ENCODE assay signal across 1 cellular context in the genomic region with DNA sequence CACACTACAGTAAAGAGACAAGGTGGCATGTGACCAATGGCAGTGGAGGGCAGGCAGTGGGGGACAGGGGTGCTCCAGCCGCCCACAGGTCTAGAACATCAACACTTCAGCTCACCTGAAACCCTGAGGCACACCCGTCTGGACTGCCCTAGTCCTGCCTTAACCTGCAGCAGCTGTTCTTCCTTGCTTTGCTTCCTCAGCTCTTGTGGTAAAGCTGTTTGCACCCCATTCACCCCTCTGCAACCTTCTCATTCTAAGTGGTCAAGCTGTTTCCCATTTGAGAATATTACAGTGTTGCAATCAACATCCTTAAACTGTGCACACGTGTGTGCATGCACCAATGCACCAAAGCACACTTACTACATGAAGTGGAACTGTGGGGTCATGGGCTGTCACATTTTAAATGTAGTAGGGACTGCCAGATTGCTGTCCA.
TF ChIP-seq lines count a peak whose summit lies in the region.

No MANE protein-coding gene starts in this region.

TF ChIP-seq in GM12878, 131 proteins besides CTCF, POLR2A, EP300 and RAD21 (continued from another document and continues in another):
- TF ChIP-seq, protein P1, sequence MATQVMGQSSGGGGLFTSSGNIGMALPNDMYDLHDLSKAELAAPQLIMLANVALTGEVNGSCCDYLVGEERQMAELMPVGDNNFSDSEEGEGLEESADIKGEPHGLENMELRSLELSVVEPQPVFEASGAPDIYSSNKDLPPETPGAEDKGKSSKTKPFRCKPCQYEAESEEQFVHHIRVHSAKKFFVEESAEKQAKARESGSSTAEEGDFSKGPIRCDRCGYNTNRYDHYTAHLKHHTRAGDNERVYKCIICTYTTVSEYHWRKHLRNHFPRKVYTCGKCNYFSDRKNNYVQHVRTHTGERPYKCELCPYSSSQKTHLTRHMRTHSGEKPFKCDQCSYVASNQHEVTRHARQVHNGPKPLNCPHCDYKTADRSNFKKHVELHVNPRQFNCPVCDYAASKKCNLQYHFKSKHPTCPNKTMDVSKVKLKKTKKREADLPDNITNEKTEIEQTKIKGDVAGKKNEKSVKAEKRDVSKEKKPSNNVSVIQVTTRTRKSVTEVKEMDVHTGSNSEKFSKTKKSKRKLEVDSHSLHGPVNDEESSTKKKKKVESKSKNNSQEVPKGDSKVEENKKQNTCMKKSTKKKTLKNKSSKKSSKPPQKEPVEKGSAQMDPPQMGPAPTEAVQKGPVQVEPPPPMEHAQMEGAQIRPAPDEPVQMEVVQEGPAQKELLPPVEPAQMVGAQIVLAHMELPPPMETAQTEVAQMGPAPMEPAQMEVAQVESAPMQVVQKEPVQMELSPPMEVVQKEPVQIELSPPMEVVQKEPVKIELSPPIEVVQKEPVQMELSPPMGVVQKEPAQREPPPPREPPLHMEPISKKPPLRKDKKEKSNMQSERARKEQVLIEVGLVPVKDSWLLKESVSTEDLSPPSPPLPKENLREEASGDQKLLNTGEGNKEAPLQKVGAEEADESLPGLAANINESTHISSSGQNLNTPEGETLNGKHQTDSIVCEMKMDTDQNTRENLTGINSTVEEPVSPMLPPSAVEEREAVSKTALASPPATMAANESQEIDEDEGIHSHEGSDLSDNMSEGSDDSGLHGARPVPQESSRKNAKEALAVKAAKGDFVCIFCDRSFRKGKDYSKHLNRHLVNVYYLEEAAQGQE (IDR thresholded peaks at IDR 0.05; ENCODE audit: low read depth, low read length): no peak
- TF ChIP-seq ZNF207 (IDR thresholded peaks at IDR 0.05; ENCODE audit: borderline replicate concordance): no peak
- no peak for TF ChIP-seq MXI1 (IDR thresholded peaks at IDR 0.05; ENCODE audit: low read depth, low read length)
- TF ChIP-seq, protein P2, sequence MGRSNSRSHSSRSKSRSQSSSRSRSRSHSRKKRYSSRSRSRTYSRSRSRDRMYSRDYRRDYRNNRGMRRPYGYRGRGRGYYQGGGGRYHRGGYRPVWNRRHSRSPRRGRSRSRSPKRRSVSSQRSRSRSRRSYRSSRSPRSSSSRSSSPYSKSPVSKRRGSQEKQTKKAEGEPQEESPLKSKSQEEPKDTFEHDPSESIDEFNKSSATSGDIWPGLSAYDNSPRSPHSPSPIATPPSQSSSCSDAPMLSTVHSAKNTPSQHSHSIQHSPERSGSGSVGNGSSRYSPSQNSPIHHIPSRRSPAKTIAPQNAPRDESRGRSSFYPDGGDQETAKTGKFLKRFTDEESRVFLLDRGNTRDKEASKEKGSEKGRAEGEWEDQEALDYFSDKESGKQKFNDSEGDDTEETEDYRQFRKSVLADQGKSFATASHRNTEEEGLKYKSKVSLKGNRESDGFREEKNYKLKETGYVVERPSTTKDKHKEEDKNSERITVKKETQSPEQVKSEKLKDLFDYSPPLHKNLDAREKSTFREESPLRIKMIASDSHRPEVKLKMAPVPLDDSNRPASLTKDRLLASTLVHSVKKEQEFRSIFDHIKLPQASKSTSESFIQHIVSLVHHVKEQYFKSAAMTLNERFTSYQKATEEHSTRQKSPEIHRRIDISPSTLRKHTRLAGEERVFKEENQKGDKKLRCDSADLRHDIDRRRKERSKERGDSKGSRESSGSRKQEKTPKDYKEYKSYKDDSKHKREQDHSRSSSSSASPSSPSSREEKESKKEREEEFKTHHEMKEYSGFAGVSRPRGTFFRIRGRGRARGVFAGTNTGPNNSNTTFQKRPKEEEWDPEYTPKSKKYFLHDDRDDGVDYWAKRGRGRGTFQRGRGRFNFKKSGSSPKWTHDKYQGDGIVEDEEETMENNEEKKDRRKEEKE (IDR thresholded peaks at IDR 0.05): no peak
- TF ChIP-seq YY1 (IDR thresholded peaks at IDR 0.05; ENCODE audit: low read depth, low read length): no peak
- no peak for TF ChIP-seq CREB1 (IDR thresholded peaks at IDR 0.05; ENCODE audit: low read depth)
- TF ChIP-seq, protein P3, sequence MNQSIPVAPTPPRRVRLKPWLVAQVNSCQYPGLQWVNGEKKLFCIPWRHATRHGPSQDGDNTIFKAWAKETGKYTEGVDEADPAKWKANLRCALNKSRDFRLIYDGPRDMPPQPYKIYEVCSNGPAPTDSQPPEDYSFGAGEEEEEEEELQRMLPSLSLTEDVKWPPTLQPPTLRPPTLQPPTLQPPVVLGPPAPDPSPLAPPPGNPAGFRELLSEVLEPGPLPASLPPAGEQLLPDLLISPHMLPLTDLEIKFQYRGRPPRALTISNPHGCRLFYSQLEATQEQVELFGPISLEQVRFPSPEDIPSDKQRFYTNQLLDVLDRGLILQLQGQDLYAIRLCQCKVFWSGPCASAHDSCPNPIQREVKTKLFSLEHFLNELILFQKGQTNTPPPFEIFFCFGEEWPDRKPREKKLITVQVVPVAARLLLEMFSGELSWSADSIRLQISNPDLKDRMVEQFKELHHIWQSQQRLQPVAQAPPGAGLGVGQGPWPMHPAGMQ (IDR thresholded peaks at IDR 0.05; ENCODE audit: borderline replicate concordance): no peak
- TF ChIP-seq MYC (IDR thresholded peaks at IDR 0.05; ENCODE audit: insufficient read depth, insufficient read length, insufficient replicate concordance, low read length, severe bottlenecking): no peak
- TF ChIP-seq, protein P4, sequence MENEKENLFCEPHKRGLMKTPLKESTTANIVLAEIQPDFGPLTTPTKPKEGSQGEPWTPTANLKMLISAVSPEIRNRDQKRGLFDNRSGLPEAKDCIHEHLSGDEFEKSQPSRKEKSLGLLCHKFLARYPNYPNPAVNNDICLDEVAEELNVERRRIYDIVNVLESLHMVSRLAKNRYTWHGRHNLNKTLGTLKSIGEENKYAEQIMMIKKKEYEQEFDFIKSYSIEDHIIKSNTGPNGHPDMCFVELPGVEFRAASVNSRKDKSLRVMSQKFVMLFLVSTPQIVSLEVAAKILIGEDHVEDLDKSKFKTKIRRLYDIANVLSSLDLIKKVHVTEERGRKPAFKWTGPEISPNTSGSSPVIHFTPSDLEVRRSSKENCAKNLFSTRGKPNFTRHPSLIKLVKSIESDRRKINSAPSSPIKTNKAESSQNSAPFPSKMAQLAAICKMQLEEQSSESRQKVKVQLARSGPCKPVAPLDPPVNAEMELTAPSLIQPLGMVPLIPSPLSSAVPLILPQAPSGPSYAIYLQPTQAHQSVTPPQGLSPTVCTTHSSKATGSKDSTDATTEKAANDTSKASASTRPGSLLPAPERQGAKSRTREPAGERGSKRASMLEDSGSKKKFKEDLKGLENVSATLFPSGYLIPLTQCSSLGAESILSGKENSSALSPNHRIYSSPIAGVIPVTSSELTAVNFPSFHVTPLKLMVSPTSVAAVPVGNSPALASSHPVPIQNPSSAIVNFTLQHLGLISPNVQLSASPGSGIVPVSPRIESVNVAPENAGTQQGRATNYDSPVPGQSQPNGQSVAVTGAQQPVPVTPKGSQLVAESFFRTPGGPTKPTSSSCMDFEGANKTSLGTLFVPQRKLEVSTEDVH (IDR thresholded peaks at IDR 0.05; ENCODE audit: low read depth, partially characterized antibody): no peak
- no peak; the same call in 1 of the 2 replicates for TF ChIP-seq ZBED1 (IDR thresholded peaks at IDR 0.05; ENCODE audit: borderline replicate concordance)
- peak; percentile 82 for TF ChIP-seq RUNX3 (IDR thresholded peaks at IDR 0.05; ENCODE audit: low read length)
- no peak for TF ChIP-seq TAF1 (IDR thresholded peaks at IDR 0.05; ENCODE audit: borderline replicate concordance, low read depth, low read length)
- TF ChIP-seq RELA (IDR thresholded peaks at IDR 0.05; ENCODE audit: borderline replicate concordance, partially characterized antibody): peak; percentile 38
- TF ChIP-seq, protein P5, sequence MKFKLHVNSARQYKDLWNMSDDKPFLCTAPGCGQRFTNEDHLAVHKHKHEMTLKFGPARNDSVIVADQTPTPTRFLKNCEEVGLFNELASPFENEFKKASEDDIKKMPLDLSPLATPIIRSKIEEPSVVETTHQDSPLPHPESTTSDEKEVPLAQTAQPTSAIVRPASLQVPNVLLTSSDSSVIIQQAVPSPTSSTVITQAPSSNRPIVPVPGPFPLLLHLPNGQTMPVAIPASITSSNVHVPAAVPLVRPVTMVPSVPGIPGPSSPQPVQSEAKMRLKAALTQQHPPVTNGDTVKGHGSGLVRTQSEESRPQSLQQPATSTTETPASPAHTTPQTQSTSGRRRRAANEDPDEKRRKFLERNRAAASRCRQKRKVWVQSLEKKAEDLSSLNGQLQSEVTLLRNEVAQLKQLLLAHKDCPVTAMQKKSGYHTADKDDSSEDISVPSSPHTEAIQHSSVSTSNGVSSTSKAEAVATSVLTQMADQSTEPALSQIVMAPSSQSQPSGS (IDR thresholded peaks at IDR 0.05; ENCODE audit: low read length): peak; percentile 44; the same call in 1 of the 2 replicates
- TF ChIP-seq SIX5 (IDR thresholded peaks at IDR 0.05; ENCODE audit: low read depth, low read length, severe bottlenecking): no peak
- no peak for TF ChIP-seq ZNF217 (IDR thresholded peaks at IDR 0.05)
- TF ChIP-seq KLF5 (IDR thresholded peaks at IDR 0.05; ENCODE audit: partially characterized antibody): no peak
- TF ChIP-seq BRCA1 (IDR thresholded peaks at IDR 0.05; ENCODE audit: low read depth, low read length): no peak
- TF ChIP-seq, protein P6, sequence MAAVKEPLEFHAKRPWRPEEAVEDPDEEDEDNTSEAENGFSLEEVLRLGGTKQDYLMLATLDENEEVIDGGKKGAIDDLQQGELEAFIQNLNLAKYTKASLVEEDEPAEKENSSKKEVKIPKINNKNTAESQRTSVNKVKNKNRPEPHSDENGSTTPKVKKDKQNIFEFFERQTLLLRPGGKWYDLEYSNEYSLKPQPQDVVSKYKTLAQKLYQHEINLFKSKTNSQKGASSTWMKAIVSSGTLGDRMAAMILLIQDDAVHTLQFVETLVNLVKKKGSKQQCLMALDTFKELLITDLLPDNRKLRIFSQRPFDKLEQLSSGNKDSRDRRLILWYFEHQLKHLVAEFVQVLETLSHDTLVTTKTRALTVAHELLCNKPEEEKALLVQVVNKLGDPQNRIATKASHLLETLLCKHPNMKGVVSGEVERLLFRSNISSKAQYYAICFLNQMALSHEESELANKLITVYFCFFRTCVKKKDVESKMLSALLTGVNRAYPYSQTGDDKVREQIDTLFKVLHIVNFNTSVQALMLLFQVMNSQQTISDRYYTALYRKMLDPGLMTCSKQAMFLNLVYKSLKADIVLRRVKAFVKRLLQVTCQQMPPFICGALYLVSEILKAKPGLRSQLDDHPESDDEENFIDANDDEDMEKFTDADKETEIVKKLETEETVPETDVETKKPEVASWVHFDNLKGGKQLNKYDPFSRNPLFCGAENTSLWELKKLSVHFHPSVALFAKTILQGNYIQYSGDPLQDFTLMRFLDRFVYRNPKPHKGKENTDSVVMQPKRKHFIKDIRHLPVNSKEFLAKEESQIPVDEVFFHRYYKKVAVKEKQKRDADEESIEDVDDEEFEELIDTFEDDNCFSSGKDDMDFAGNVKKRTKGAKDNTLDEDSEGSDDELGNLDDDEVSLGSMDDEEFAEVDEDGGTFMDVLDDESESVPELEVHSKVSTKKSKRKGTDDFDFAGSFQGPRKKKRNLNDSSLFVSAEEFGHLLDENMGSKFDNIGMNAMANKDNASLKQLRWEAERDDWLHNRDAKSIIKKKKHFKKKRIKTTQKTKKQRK (IDR thresholded peaks at IDR 0.05; ENCODE audit: low read depth, low read length): no peak
- TF ChIP-seq ATF7 (IDR thresholded peaks at IDR 0.05; ENCODE audit: low read depth): peak; percentile 63
- no peak; the same call in 1 of the 2 replicates for TF ChIP-seq CHD2 (IDR thresholded peaks at IDR 0.05; ENCODE audit: borderline replicate concordance, low read depth, low read length)
- no peak for TF ChIP-seq SREBF2 (IDR thresholded peaks at IDR 0.05; ENCODE audit: low read length)
- peak; percentile 42; the same call in 1 of the 2 replicates for TF ChIP-seq CREM (IDR thresholded peaks at IDR 0.05; ENCODE audit: low read depth)
- TF ChIP-seq CHD4 (IDR thresholded peaks at IDR 0.05): no peak
- TF ChIP-seq POLR2AphosphoS5 (IDR thresholded peaks at IDR 0.05; ENCODE audit: low read length): no peak
- TF ChIP-seq PML (IDR thresholded peaks at IDR 0.05; ENCODE audit: low read length): no peak
- TF ChIP-seq BHLHE40 (IDR thresholded peaks at IDR 0.05; ENCODE audit: borderline replicate concordance in 1 of 2, low read depth in 2 of 2, low read length in 1 of 2): peak; percentile 90 to 93
- TF ChIP-seq, protein P7, sequence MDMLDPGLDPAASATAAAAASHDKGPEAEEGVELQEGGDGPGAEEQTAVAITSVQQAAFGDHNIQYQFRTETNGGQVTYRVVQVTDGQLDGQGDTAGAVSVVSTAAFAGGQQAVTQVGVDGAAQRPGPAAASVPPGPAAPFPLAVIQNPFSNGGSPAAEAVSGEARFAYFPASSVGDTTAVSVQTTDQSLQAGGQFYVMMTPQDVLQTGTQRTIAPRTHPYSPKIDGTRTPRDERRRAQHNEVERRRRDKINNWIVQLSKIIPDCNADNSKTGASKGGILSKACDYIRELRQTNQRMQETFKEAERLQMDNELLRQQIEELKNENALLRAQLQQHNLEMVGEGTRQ (IDR thresholded peaks at IDR 0.05; ENCODE audit: borderline replicate concordance, low read depth, low read length): no peak
- TF ChIP-seq, protein P8, sequence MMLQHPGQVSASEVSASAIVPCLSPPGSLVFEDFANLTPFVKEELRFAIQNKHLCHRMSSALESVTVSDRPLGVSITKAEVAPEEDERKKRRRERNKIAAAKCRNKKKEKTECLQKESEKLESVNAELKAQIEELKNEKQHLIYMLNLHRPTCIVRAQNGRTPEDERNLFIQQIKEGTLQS (IDR thresholded peaks at IDR 0.05; ENCODE audit: borderline replicate concordance, extremely low read depth, low read depth, low read length): no peak
- TF ChIP-seq, protein P9, sequence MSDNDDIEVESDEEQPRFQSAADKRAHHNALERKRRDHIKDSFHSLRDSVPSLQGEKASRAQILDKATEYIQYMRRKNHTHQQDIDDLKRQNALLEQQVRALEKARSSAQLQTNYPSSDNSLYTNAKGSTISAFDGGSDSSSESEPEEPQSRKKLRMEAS (IDR thresholded peaks at IDR 0.05; ENCODE audit: low read depth, low read length): no peak
- TF ChIP-seq NR2C2 (IDR thresholded peaks at IDR 0.05; ENCODE audit: borderline replicate concordance, control insufficient read depth, insufficient read length, low read depth): no peak
- no peak for TF ChIP-seq RFX5 (IDR thresholded peaks at IDR 0.05; ENCODE audit: low read depth, low read length)
- no peak for TF ChIP-seq SMARCA5 (IDR thresholded peaks at IDR 0.05)
- peak; percentile 59; the same call in 1 of the 2 replicates for TF ChIP-seq NFIC (IDR thresholded peaks at IDR 0.05; ENCODE audit: low read depth, low read length)
- TF ChIP-seq SMC3 (IDR thresholded peaks at IDR 0.05; ENCODE audit: borderline replicate concordance, low read length): no peak
- no peak for TF ChIP-seq BCL11A (IDR thresholded peaks at IDR 0.05; ENCODE audit: low read depth, low read length)
- no peak for TF ChIP-seq NFYA (IDR thresholded peaks at IDR 0.05; ENCODE audit: borderline replicate concordance, low read depth, low read length)
- TF ChIP-seq HCFC1 (IDR thresholded peaks at IDR 0.05; ENCODE audit: low read length): no peak
- no peak for TF ChIP-seq LARP7 (IDR thresholded peaks at IDR 0.05)
- TF ChIP-seq, protein P10, sequence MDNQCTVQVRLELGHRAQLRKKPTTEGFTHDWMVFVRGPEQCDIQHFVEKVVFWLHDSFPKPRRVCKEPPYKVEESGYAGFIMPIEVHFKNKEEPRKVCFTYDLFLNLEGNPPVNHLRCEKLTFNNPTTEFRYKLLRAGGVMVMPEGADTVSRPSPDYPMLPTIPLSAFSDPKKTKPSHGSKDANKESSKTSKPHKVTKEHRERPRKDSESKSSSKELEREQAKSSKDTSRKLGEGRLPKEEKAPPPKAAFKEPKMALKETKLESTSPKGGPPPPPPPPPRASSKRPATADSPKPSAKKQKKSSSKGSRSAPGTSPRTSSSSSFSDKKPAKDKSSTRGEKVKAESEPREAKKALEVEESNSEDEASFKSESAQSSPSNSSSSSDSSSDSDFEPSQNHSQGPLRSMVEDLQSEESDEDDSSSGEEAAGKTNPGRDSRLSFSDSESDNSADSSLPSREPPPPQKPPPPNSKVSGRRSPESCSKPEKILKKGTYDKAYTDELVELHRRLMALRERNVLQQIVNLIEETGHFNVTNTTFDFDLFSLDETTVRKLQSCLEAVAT (IDR thresholded peaks at IDR 0.05): peak; percentile 43; the same call in 1 of the 2 replicates
- no peak for TF ChIP-seq IRF4 (IDR thresholded peaks at IDR 0.05; ENCODE audit: low read depth, low read length)
